In the genomic region with DNA sequence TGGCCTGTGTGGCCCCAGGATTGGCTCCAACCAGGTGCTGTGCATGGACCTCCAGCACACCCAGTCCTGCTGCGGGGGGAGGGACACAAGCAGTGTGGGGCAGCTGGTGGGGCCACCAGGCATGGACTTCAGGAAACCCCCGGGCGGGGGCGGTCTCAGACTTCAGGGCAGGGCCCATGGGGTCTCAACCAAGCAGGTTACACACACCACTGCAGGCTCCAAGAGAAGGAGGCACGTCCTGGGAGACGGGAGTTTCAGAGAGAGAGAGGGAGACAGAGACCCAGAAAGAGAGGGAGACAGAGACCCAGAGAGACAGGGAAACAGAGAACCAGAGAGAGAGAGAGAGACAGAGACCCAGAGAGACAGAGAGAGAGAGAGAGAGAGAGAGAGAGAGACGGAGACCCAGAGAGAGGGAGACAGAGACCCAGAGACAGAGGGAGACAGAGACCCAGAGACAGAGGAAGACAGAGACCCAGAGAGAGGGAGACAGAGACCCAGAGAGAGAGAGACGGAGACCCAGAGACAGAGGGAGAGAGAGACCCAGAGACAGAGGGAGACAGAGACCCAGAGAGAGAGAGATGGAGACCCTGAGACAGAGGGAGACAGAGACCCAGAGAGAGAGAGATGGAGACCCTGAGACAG, we compare ENCODE assay signal across 15 cellular contexts.
A peak's percentile ranks its signal among the peaks of the same experiment; 100 is the strongest.
DNase-seq lines count a peak whose midpoint lies in the region; ATAC-seq, FAIRE-seq and TF ChIP-seq lines count a peak whose summit lies in the region.
"Had no signal": no experiment of that assay in that cellular context is flagged by ENCODE, and none has a peak within 500 bp of the region (broad histone marks: within the 10 kb centered on the region; RNA-seq: fewer than 3 reads in every experiment).

No MANE protein-coding gene starts in this region.

- no peaks in the 10 kb centered on the region for H3K9me3 ChIP-seq in left ventricle myocardium inferior (replicated peaks)
- no peaks in the 10 kb centered on the region for H3K9me3 ChIP-seq in heart left ventricle
- H3K9me3 ChIP-seq in astrocyte (ENCODE audit: insufficient read depth, low read depth, low read length): no peaks in the 10 kb centered on the region
- H3K9me3 ChIP-seq in neural progenitor cell (ENCODE audit: low read depth): no peaks in the 10 kb centered on the region
- no peaks in the 10 kb centered on the region for H3K9me3 ChIP-seq in transverse colon

- ATAC-seq in heart left ventricle (no peak), GM19351 (IDR thresholded peaks at IDR 0.05; ENCODE audit: unreplicated experiment) (no peak), GM18909 (IDR thresholded peaks at IDR 0.05; ENCODE audit: poor library complexity, unreplicated experiment) (no peak)

- H3K36me3 Mint-ChIP-seq in astrocyte (ENCODE audit: low read depth, unreplicated experiment) (peaks cover 20% of the 10 kb centered on the region), neural progenitor cell (no peaks in the 10 kb centered on the region)
- H3K36me3 Mint-ChIP-seq: activated naive CD4-positive, alpha-beta T cell treated with anti-CD3 and anti-CD28 coated beads, Interleukin-2, amount 50 U/mL, for 72 hours had no signal

- peak overlapping the region; percentile 46 for H3K27ac ChIP-seq in left ventricle myocardium inferior (replicated peaks)
- peak overlapping the region in 2 of 12 donors; percentile 28 to 45 for H3K27ac ChIP-seq in heart left ventricle
- H3K27ac ChIP-seq in astrocyte (ENCODE audit: low read depth, low read length): no peak overlapping the region
- H3K27ac ChIP-seq in neural progenitor cell: peak overlapping the region; percentile 79
- H3K27ac ChIP-seq in transverse colon: peak overlapping the region; percentile 13 to 63 (median 62)

- H3K4me3 ChIP-seq in left ventricle myocardium inferior (no peak overlapping the region), heart left ventricle (no peak overlapping the region), astrocyte (ENCODE audit: insufficient read depth, low read depth, low read length) (no peak overlapping the region), neural progenitor cell (no peak overlapping the region), transverse colon (no peak overlapping the region)

- H3K4me1 ChIP-seq in left ventricle myocardium inferior: peaks cover 73% of the 10 kb centered on the region
- H3K4me1 ChIP-seq in heart left ventricle: peaks cover 4 to 62% (median 42%) of the 10 kb centered on the region in 12 donors
- H3K4me1 ChIP-seq in astrocyte (ENCODE audit: insufficient read depth, low read length): peaks cover 34% of the 10 kb centered on the region
- H3K4me1 ChIP-seq in neural progenitor cell: peaks cover 27% of the 10 kb centered on the region
- peaks cover under 1 to 22% (median 4%) of the 10 kb centered on the region in 4 donors for H3K4me1 ChIP-seq in transverse colon

- H4K20me1 ChIP-seq in astrocyte (ENCODE audit: insufficient read depth, low read length) (peaks cover 36% of the 10 kb centered on the region), neural progenitor cell (ENCODE audit: low read depth) (peaks cover 52% of the 10 kb centered on the region)

- H3K4me3 Mint-ChIP-seq in astrocyte (ENCODE audit: unreplicated experiment) (no peak overlapping the region), neural progenitor cell (no peak overlapping the region)
- H3K4me3 Mint-ChIP-seq: HFFc6 had no signal

- no peak for TF ChIP-seq POLR2A in heart left ventricle (IDR thresholded peaks at IDR 0.05)
- TF ChIP-seq POLR2A in transverse colon (IDR thresholded peaks at IDR 0.05): no peak

- peak overlapping the region; percentile 78 for H3K9ac ChIP-seq in astrocyte (ENCODE audit: low read length)
- H3K9ac ChIP-seq in neural progenitor cell: no peak overlapping the region

- no peak overlapping the region for H3K27ac Mint-ChIP-seq in astrocyte (ENCODE audit: unreplicated experiment)
- no peak overlapping the region for H3K27ac Mint-ChIP-seq in neural progenitor cell
- H3K27ac Mint-ChIP-seq: HFFc6 had no signal

- H3K79me2 ChIP-seq in astrocyte (ENCODE audit: insufficient read depth, low read length) (peaks cover 15% of the 10 kb centered on the region), neural progenitor cell (ENCODE audit: low read depth) (peaks cover 8% of the 10 kb centered on the region)

- peaks cover 23% of the 10 kb centered on the region for H3K36me3 ChIP-seq in left ventricle myocardium inferior
- peaks cover 0 to 54% (median 32%) of the 10 kb centered on the region in 9 donors for H3K36me3 ChIP-seq in heart left ventricle
- H3K36me3 ChIP-seq in astrocyte (ENCODE audit: insufficient read depth, low read length): no peaks in the 10 kb centered on the region
- no peaks in the 10 kb centered on the region for H3K36me3 ChIP-seq in neural progenitor cell
- H3K36me3 ChIP-seq in transverse colon: no peaks in the 10 kb centered on the region

- in situ Hi-C loops in transverse colon (cut with MboI; ENCODE audit: low pct_ligation_motif_present in 1 of 4, low pct_unique_long_range_greater_than_20kb in 1 of 4, low sequenced_read_pairs in 3 of 4): no loop called here

- intact Hi-C loops in left ventricle myocardium inferior (cut with micrococcal nuclease): no loop called here
- intact Hi-C loops in heart left ventricle (cut with DNase I): no loop called here
- intact Hi-C loops in transverse colon (cut with DNase I; ENCODE audit: low total_unique reads): no loop called here

- no peak for TF ChIP-seq EP300 in transverse colon (IDR thresholded peaks at IDR 0.05; ENCODE audit: low read depth)

- H3F3A ChIP-seq in neural progenitor cell (ENCODE audit: low read depth): peaks cover 66% of the 10 kb centered on the region

- H3K4me1 Mint-ChIP-seq in astrocyte (ENCODE audit: low read depth, unreplicated experiment): peaks cover 20% of the 10 kb centered on the region
- H3K4me1 Mint-ChIP-seq in neural progenitor cell: peaks cover 47% of the 10 kb centered on the region

- 75 to 79% (median 78%) methylated on average over 7 to 8 of the region's 8 CpGs for WGBS in heart left ventricle, 4 donors
- 72 to 85% methylated on average over 2 to 7 of the region's 8 CpGs for WGBS in transverse colon (ENCODE audit: low coverage in 1 of 2), 2 donors

- H3K4me2 ChIP-seq in astrocyte (ENCODE audit: low read length) (no peak overlapping the region), neural progenitor cell (no peak overlapping the region)

- no peak for TF ChIP-seq CTCF in left ventricle myocardium inferior (IDR thresholded peaks at IDR 0.05; ENCODE audit: borderline replicate concordance)
- no peak for TF ChIP-seq CTCF in heart left ventricle (IDR thresholded peaks at IDR 0.05)
- TF ChIP-seq CTCF in astrocyte (IDR thresholded peaks at IDR 0.05; ENCODE audit: insufficient read depth, low read depth, low read length): no peak
- TF ChIP-seq CTCF in neural progenitor cell (IDR thresholded peaks at IDR 0.05): no peak
- TF ChIP-seq CTCF in transverse colon (IDR thresholded peaks at IDR 0.05): no peak

- H3K27me3 Mint-ChIP-seq in astrocyte (ENCODE audit: low read depth, unreplicated experiment) (no peaks in the 10 kb centered on the region), neural progenitor cell (ENCODE audit: insufficient read depth, low read depth) (peaks cover 9% of the 10 kb centered on the region)

- no peak for FAIRE-seq in astrocyte (lab: Jason Lieb, UNC)

- H2AFZ ChIP-seq in astrocyte (ENCODE audit: low read depth, low read length) (no peak overlapping the region), neural progenitor cell (replicated peaks) (no peak overlapping the region)

- H3K27me3 ChIP-seq in left ventricle myocardium inferior (ENCODE audit: low read depth): no peaks in the 10 kb centered on the region
- no peaks in the 10 kb centered on the region for H3K27me3 ChIP-seq in heart left ventricle
- H3K27me3 ChIP-seq in astrocyte (ENCODE audit: insufficient read depth, low read length): no peaks in the 10 kb centered on the region
- H3K27me3 ChIP-seq in neural progenitor cell: no peaks in the 10 kb centered on the region
- no peaks in the 10 kb centered on the region for H3K27me3 ChIP-seq in transverse colon

- no peaks in the 10 kb centered on the region for H3K9me3 Mint-ChIP-seq in astrocyte (ENCODE audit: unreplicated experiment)
- H3K9me3 Mint-ChIP-seq in neural progenitor cell: no peaks in the 10 kb centered on the region
- H3K9me3 Mint-ChIP-seq: activated naive CD4-positive, alpha-beta T cell treated with anti-CD3 and anti-CD28 coated beads, Interleukin-2, amount 50 U/mL, for 72 hours; HFFc6 had no signal

- no peak for DNase-seq in left ventricle myocardium inferior
- no peak for DNase-seq in heart left ventricle
- no peak for DNase-seq in astrocyte (ENCODE audit: low read depth)
- peak; percentile 52 for DNase-seq in neural progenitor cell (ENCODE audit: low spot score)
- DNase-seq in transverse colon: no peak
- no peak for DNase-seq in amygdala (lab: John Stamatoyannopoulos, UW)
- DNase-seq: erythroblast; HFFc6; KG1; NCI-H1436 treated with DMSO at 0.1 percent for 48 hours; NCI-H446; stimulated activated CD4-positive, alpha-beta T cell treated with anti-CD3 and anti-CD28 coated beads, Interleukin-4, amount 100 ng/mL, for 1 hour had no signal
